11 cellular contexts compared by ENCODE assay signal in genomic region chr7:99314504-99314903, GRCh38. TPM values are rescaled to one million over a fixed set of nuclear protein-coding genes. Genes with fewer than 3 reads are reported as not detected.
DNase-seq lines count a peak whose midpoint lies in the region; ATAC-seq and TF ChIP-seq lines count a peak whose summit lies in the region.
"Had no signal": no experiment of that assay in that cellular context is flagged by ENCODE, and none has a peak within 500 bp of the region (broad histone marks: within the 10 kb centered on the region; RNA-seq: fewer than 3 reads in every experiment).

No MANE protein-coding gene starts in this region.

- H3K36me3 ChIP-seq in mucosa of rectum (ENCODE audit: control insufficient read depth in 2 of 2, insufficient read depth in 2 of 2, low read length in 2 of 2) = no peaks in the 10 kb centered on the region

- H3K4me3 ChIP-seq in GM12865 (ENCODE audit: low read depth, low read length) = no peak overlapping the region
- no peak overlapping the region for H3K4me3 ChIP-seq in mucosa of rectum (ENCODE audit: low read length in 2 of 2)
- H3K4me3 ChIP-seq: coronary artery had no signal

- H3K4me1 Mint-ChIP-seq in activated CD8-positive, alpha-beta T cell treated with anti-CD3 and anti-CD28 coated beads for 36 hours (ENCODE audit: low read depth) = peaks cover 12% of the 10 kb centered on the region

- ATAC-seq in GM18868 (IDR thresholded peaks at IDR 0.05; ENCODE audit: unreplicated experiment) (peak; percentile 68), HG02938 (IDR thresholded peaks at IDR 0.05; ENCODE audit: unreplicated experiment) (no peak), GM18498 (IDR thresholded peaks at IDR 0.05; ENCODE audit: unreplicated experiment) (no peak)
- ATAC-seq in activated CD8-positive, alpha-beta T cell treated with anti-CD3 and anti-CD28 coated beads for 36 hours = peak; percentile 90

- CTCF ChIA-PET in activated CD8-positive, alpha-beta T cell treated with anti-CD3 and anti-CD28 coated beads for 36 hours (lab: Charles Lee) = interaction anchor here (0.7 to 3.2 kb wide), 8 partner anchors 9 to 276 kb away, joined by 3 to 21 read pairs (median 6); no protein-coding TSS in a partner anchor

- H3K4me3 Mint-ChIP-seq in activated CD8-positive, alpha-beta T cell treated with anti-CD3 and anti-CD28 coated beads for 36 hours = no peak overlapping the region

- DNase-seq in GM12865 (ENCODE audit: low read depth) = peak; percentile 73
- peak; percentile 78 for DNase-seq in activated CD8-positive, alpha-beta T cell treated with anti-CD3 and anti-CD28 coated beads for 36 hours
- no peak for DNase-seq in NCI-H2196 treated with DMSO at 0.1 percent for 48 hours (lab: John Stamatoyannopoulos, UW; ENCODE audit: unreplicated experiment)
- DNase-seq in NCI-H82 treated with DMSO at 0.1 percent for 48 hours (lab: John Stamatoyannopoulos, UW; ENCODE audit: unreplicated experiment) = no peak
- DNase-seq: right cardiac atrium, SK-N-SH had no signal

- peaks cover 1% of the 10 kb centered on the region for H3K27me3 Mint-ChIP-seq in activated CD8-positive, alpha-beta T cell treated with anti-CD3 and anti-CD28 coated beads for 36 hours

- H3K9ac ChIP-seq in mucosa of rectum (ENCODE audit: low read depth in 1 of 2, low read length in 2 of 2) = peak overlapping the region in 1 of 2 donors; percentile 18
- H3K9ac ChIP-seq: SK-N-SH had no signal

- peak overlapping the region; percentile 65 to 82 for H3K27ac ChIP-seq in mucosa of rectum (ENCODE audit: low read depth in 2 of 2, low read length in 2 of 2)
- H3K27ac ChIP-seq: coronary artery had no signal

- H3K4me1 ChIP-seq in mucosa of rectum (ENCODE audit: control insufficient read depth in 2 of 2, insufficient read depth in 2 of 2, low read length in 2 of 2) = peaks cover 3 to 8% of the 10 kb centered on the region in 2 donors

- H3K9me3 ChIP-seq in mucosa of rectum (ENCODE audit: control insufficient read depth in 2 of 2, low read length in 2 of 2) = no peaks in the 10 kb centered on the region
- H3K9me3 ChIP-seq: SK-N-SH had no signal

- no peaks in the 10 kb centered on the region for H3K9me3 Mint-ChIP-seq in activated CD8-positive, alpha-beta T cell treated with anti-CD3 and anti-CD28 coated beads for 36 hours

- POLR2A ChIA-PET in activated CD8-positive, alpha-beta T cell treated with anti-CD3 and anti-CD28 coated beads for 36 hours (lab: Charles Lee) = no interaction called here

- TF ChIP-seq CTCF in GM12865 (IDR thresholded peaks at IDR 0.05; ENCODE audit: insufficient read depth, low read depth, low read length, missing control alignments) = no peak
- no peak for TF ChIP-seq CTCF in activated CD8-positive, alpha-beta T cell treated with anti-CD3 and anti-CD28 coated beads for 36 hours (IDR thresholded peaks at IDR 0.05)

- H3K27ac Mint-ChIP-seq in activated CD8-positive, alpha-beta T cell treated with anti-CD3 and anti-CD28 coated beads for 36 hours = no peak overlapping the region

- no peaks in the 10 kb centered on the region for H3K27me3 ChIP-seq in mucosa of rectum (ENCODE audit: control insufficient read depth in 2 of 2, insufficient read depth in 2 of 2, low read length in 2 of 2)

- H3K36me3 Mint-ChIP-seq in activated CD8-positive, alpha-beta T cell treated with anti-CD3 and anti-CD28 coated beads for 36 hours (ENCODE audit: low read depth) = no peaks in the 10 kb centered on the region

- intact Hi-C loops in activated CD8-positive, alpha-beta T cell treated with anti-CD3 and anti-CD28 coated beads for 36 hours (cut with micrococcal nuclease) = no loop called here

RNA-seq across cellular contexts. Expression of gene ARPC1A, which starts 11.2 kb away (rescaled TPM):
- total RNA-seq in activated CD8-positive, alpha-beta T cell treated with anti-CD3 and anti-CD28 coated beads for 36 hours = 10 to 100 TPM; 45.4 to 45.8 TPM

RNA-seq across cellular contexts. Expression of gene MYH16, which starts 41.9 kb away (rescaled TPM):
- not detected for total RNA-seq in activated CD8-positive, alpha-beta T cell treated with anti-CD3 and anti-CD28 coated beads for 36 hours
- total RNA-seq: right cardiac atrium had no signal

Comparison
In these comparisons a context has a peak if more than half of its experiments do, and no peak if none do; other contexts are left out.
1. DNase-seq: peak in GM12865 (single experiment) and activated CD8-positive, alpha-beta T cell treated with anti-CD3 and anti-CD28 coated beads for 36 hours (single experiment); none in NCI-H2196 treated with DMSO at 0.1 percent for 48 hours (single experiment) and NCI-H82 treated with DMSO at 0.1 percent for 48 hours (single experiment).
2. ATAC-seq: peak in GM18868 (single experiment) and activated CD8-positive, alpha-beta T cell treated with anti-CD3 and anti-CD28 coated beads for 36 hours (single experiment); none in HG02938 (single experiment) and GM18498 (single experiment).